Comparison of ENCODE assay signal across 26 cellular contexts in the genomic region with DNA sequence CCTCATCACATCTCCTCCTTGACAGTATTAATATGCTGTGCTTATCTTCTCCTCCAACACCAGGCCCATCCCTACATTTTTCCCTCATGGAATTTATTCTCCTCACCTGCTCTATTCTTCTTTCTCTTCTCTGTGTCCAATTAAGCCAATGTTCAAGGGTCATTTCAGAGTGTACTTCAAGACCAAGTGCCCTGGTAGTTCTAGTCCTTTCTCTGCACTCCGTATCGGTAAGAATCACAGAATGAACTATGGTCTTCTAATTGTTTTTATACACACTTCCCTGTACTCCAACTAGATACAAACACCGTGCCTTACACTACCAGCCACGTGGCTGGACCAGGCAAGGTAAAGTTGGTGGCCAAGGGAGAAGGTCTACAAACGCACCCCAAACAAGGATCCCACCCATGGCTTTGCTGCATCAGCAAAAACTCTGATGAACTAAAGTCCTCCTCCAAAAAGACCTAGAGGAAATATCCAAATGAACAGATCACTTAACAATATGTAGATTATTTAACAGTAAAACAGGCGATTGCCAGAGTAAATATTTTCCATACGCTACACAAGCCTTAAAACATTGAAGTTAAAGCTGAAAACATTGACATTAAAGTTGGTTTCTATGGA. TPM values are rescaled to one million over a fixed set of nuclear protein-coding genes. Genes with fewer than 3 reads are reported as not detected.
"Had no signal": no experiment of that assay in that cellular context is flagged by ENCODE, and none has a peak within 500 bp of the region (broad histone marks: within the 10 kb centered on the region; RNA-seq: fewer than 3 reads in every experiment).

No MANE protein-coding gene starts in this region.

- H3K36me3 ChIP-seq: left ventricle myocardium inferior, ovary, right atrium auricular region, thyroid gland, upper lobe of right lung had no signal

- H3K4me3 ChIP-seq: left ventricle myocardium inferior, lung, ovary, right atrium auricular region, skin epidermis, spleen, thyroid gland, upper lobe of right lung had no signal

- H3K27me3 Mint-ChIP-seq: naive B cell; stimulated activated naive CD8-positive, alpha-beta T cell treated with anti-CD3 and anti-CD28 coated beads, Interleukin-15, amount 100 ng/mL, for 72 hours had no signal

- ATAC-seq: natural killer cell; sciatic nerve; stimulated activated effector memory CD8-positive, alpha-beta T cell treated with anti-CD3 and anti-CD28 coated beads, Interleukin-12 subunit alpha, Interleukin-12 subunit beta, amount 100 ng/mL, for 72 hours; stimulated activated naive CD8-positive, alpha-beta T cell treated with anti-CD3 and anti-CD28 coated beads, Interleukin-15, amount 100 ng/mL, for 72 hours; upper lobe of right lung had no signal

- H3K4me1 Mint-ChIP-seq: immature natural killer cell, natural killer cell had no signal

- H3K36me3 Mint-ChIP-seq: mesothelial cell of epicardium, natural killer cell had no signal

- H3K27ac Mint-ChIP-seq: immature natural killer cell; natural killer cell; progenitor cell of endocrine pancreas; stimulated activated effector memory CD8-positive, alpha-beta T cell treated with anti-CD3 and anti-CD28 coated beads, Interleukin-12 subunit alpha, Interleukin-12 subunit beta, amount 100 ng/mL, for 72 hours; stimulated activated naive CD8-positive, alpha-beta T cell treated with anti-CD3 and anti-CD28 coated beads, Interleukin-15, amount 100 ng/mL, for 72 hours had no signal

- FAIRE-seq: islet of Langerhans, urothelium cell line had no signal

- DNase-seq: hypothalamus; immature natural killer cell; left ventricle myocardium inferior; mesendoderm; naive B cell; natural killer cell; ovary; spleen; stimulated activated CD4-positive, alpha-beta T cell treated with anti-CD3 and anti-CD28 coated beads, Interleukin-4, amount 100 ng/mL, for 24 hours; stimulated activated naive CD4-positive, alpha-beta T cell treated with Interleukin-2 at 50 U/mL for 16 hours; stimulated activated naive CD8-positive, alpha-beta T cell treated with anti-CD3 and anti-CD28 coated beads, Interleukin-15, amount 100 ng/mL, for 72 hours; substantia nigra; thyroid gland; trophoblast cell; upper lobe of right lung had no signal

- H3K9me3 ChIP-seq: left ventricle myocardium inferior, ovary, right atrium auricular region, spleen, thyroid gland, upper lobe of right lung had no signal

- H3K4me3 Mint-ChIP-seq: immature natural killer cell; mesothelial cell of epicardium; naive B cell; natural killer cell; stimulated activated effector memory CD8-positive, alpha-beta T cell treated with anti-CD3 and anti-CD28 coated beads, Interleukin-12 subunit alpha, Interleukin-12 subunit beta, amount 100 ng/mL, for 72 hours; stimulated activated naive CD8-positive, alpha-beta T cell treated with anti-CD3 and anti-CD28 coated beads, Interleukin-15, amount 100 ng/mL, for 72 hours had no signal

- H3K27ac ChIP-seq: left ventricle myocardium inferior, ovary, right atrium auricular region, skin epidermis, spleen, thyroid gland, upper lobe of right lung had no signal

- H3K27me3 ChIP-seq: ovary, right atrium auricular region, spleen, thyroid gland, upper lobe of right lung had no signal

RNA-seq across cellular contexts. Expression of a gene that starts 40.1 kb away (rescaled TPM):
- total RNA-seq: pulmonary artery endothelial cell had no signal
- polyA plus RNA-seq: neural cell had no signal
